In the genomic region with DNA sequence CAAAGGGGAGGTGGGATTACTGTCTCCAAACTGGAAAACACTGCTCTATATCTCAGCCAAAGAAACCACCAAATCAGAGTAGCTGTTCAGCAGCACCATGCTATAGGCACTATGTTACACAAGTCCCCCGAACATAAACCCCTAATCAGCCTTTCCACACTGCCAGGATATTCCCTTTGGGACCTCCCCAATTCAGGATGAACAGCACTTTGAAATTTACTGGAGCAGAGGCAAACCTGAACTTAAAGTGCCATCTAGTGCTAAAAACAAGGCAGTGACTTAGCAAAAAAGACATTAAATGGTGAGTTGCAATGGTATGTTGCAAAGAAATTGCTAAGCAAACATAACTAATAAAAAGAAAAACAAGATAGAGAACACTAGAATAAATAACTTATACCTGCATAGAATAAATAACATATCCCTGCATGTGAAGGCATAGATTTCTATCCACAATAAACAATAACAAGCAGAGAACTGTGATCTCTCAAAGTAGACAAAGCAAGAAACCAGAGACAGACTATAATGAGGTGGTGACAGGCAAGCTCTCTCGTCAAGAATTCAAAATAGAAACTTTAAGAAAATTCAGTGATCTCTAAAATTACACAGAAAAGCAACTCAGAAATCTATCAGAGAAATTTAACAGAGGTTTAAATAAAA, we compare ENCODE assay signal across 7 cellular contexts.
DNase-seq lines count a peak whose midpoint lies in the region; ATAC-seq and FAIRE-seq lines count a peak whose summit lies in the region.

No MANE protein-coding gene starts in this region.

- peak; percentile 81 for FAIRE-seq in GM19239 (lab: Jason Lieb, UNC)

- no peak for ATAC-seq in HG03354 (IDR thresholded peaks at IDR 0.05; ENCODE audit: poor library complexity, severe bottlenecking, unreplicated experiment)

- DNase-seq in GM19239 (ENCODE audit: insufficient read length, low spot score) (no peak), NCI-H2029 (lab: John Stamatoyannopoulos, UW) (peak; percentile 16), astrocyte of the hippocampus (ENCODE audit: low read depth, low spot score) (peak; percentile 60), myocyte (ENCODE audit: low read depth) (peak; percentile 75), GF-D8 (lab: John Stamatoyannopoulos, UW) (no peak), activated gamma-delta T cell treated with Interleukin-2 at 50 U/mL for 16 hours (no peak)

Comparison
In these comparisons a context has a peak if more than half of its experiments do, and no peak if none do; other contexts are left out.
1. DNase-seq: peak in NCI-H2029 (single experiment), astrocyte of the hippocampus (single experiment) and myocyte (single experiment); none in GM19239 (single experiment), GF-D8 (single experiment) and activated gamma-delta T cell treated with Interleukin-2 at 50 U/mL for 16 hours (single experiment).